ENCODE assay signal across 13 cellular contexts in the genomic region with DNA sequence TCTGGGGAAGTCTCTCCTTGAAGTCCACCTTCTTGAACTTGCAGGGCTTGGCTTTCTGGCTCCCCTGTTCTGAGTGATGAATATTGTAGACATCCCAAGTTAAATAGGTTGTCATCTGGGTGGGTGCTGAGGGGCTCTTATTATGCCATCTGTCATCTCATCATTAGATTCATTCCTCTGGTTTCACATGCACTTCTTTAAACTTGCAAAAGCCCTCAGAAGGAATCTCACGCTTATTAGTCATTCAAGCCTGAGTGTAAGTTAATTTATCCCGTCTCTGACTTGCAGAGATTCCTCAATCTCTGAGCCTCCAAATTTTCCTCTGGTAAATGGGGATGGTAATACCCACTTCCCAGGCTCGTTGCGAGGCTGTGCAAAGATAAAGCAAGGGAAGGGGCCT. TPM values are rescaled to one million over a fixed set of nuclear protein-coding genes. Genes with fewer than 3 reads are reported as not detected.
"Had no signal": no experiment of that assay in that cellular context is flagged by ENCODE, and none has a peak within 500 bp of the region (broad histone marks: within the 10 kb centered on the region; RNA-seq: fewer than 3 reads in every experiment).

No MANE protein-coding gene starts in this region.

- H3K27ac Mint-ChIP-seq: activated B cell treated with CpG ODN at 0.5 μM for 24 hours; activated naive CD4-positive, alpha-beta T cell treated with anti-CD3 and anti-CD28 coated beads, Interleukin-2, amount 50 U/mL, for 24 hours; naive thymus-derived CD8-positive, alpha-beta T cell had no signal

- DNase-seq: activated B cell treated with CpG ODN at 0.5 μM for 24 hours; activated CD4-positive, alpha-beta T cell treated with anti-CD3 and anti-CD28 coated beads, Interleukin-2, amount 50 U/mL, for 1 hour; activated effector memory CD4-positive, alpha-beta T cell treated with Interleukin-2 at 50 U/mL for 16 hours; activated T-cell treated with anti-CD3 and anti-CD28 coated beads, Interleukin-2, amount 50 U/mL, for 1 hour; amygdala; dorsolateral prefrontal cortex; mucosa of descending colon; naive thymus-derived CD8-positive, alpha-beta T cell; stimulated activated CD4-positive, alpha-beta T cell treated with anti-CD3 and anti-CD28 coated beads, Interleukin-4, amount 100 ng/mL, for 24 hours; stimulated activated naive CD8-positive, alpha-beta T cell treated with anti-CD3 and anti-CD28 coated beads, Interleukin-15, amount 100 ng/mL, for 72 hours had no signal

- H3K9me3 ChIP-seq: mucosa of descending colon, thoracic aorta had no signal

- H3K4me3 ChIP-seq: dorsolateral prefrontal cortex, mucosa of descending colon, thoracic aorta had no signal

- H3K4me1 Mint-ChIP-seq: activated naive CD4-positive, alpha-beta T cell treated with anti-CD3 and anti-CD28 coated beads, Interleukin-2, amount 50 U/mL, for 24 hours had no signal

- H3K4me3 Mint-ChIP-seq: activated B cell treated with CpG ODN at 0.5 μM for 24 hours; activated naive CD4-positive, alpha-beta T cell treated with anti-CD3 and anti-CD28 coated beads, Interleukin-2, amount 50 U/mL, for 24 hours; naive thymus-derived CD8-positive, alpha-beta T cell; stimulated activated naive CD8-positive, alpha-beta T cell treated with anti-CD3 and anti-CD28 coated beads, Interleukin-15, amount 100 ng/mL, for 72 hours had no signal

- H3K36me3 ChIP-seq: thoracic aorta had no signal

- H3K27ac ChIP-seq: thoracic aorta had no signal

- ATAC-seq: mucosa of descending colon; naive thymus-derived CD8-positive, alpha-beta T cell; stimulated activated naive CD8-positive, alpha-beta T cell treated with anti-CD3 and anti-CD28 coated beads, Interleukin-15, amount 100 ng/mL, for 72 hours had no signal

RNA-seq across cellular contexts. Expression of a gene that starts 5.7 kb away (rescaled TPM):
- total RNA-seq: bronchial epithelial cell had no signal
- polyA plus RNA-seq: naive thymus-derived CD8-positive, alpha-beta T cell had no signal
